In the genomic region with DNA sequence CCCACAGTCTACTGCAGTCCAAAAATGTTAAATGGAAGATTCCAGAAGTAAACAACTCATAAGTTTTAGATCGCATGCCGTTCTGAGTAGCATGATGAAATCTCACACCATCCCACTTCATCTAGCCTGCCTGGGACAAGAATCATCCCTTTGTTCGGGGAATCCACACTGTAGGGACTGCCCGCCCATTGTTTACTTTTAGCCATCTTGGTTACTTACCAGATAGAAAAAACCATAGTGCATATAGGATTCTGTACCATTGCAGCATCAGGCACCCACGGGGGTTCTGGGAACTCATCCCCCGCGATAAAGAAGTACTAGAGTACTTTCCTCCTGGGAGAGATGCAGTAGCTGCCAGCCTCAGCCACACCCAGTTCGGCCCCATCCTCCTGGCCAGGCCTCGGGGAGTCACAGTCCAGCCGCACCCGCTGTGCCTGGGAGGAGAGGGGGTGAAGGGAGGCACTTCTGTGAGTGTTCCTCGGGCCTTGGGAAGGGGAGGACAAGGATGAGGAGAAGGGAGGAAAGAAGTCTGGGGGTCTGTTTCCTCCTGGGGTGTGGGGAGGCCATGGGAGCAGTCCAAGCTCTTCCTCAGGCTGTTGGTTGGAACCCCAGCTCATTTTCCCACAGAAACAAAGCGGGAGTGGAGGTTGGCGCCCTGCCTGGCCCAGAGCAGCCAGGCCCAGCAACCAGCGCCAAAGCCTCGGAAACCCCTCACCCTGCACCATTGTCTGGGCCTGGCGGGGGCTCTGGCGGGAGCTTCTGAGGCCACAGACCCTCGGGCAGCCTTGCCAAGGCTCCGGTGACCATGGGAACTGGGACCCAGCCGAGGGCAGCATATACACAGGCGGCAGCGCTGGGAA, we compare ENCODE assay signal across 7 cellular contexts. TPM values are rescaled to one million over a fixed set of nuclear protein-coding genes. Genes with fewer than 3 reads are reported as not detected.
DNase-seq lines count a peak whose midpoint lies in the region; ATAC-seq lines count a peak whose summit lies in the region.
"Had no signal": no experiment of that assay in that cellular context is flagged by ENCODE, and none has a peak within 500 bp of the region (broad histone marks: within the 10 kb centered on the region; RNA-seq: fewer than 3 reads in every experiment).

No MANE protein-coding gene starts in this region.

- no peak overlapping the region for H3K4me3 ChIP-seq in neuron (ENCODE audit: low read length)

- H3K9me3 ChIP-seq in neuron (ENCODE audit: low read length) = no peaks in the 10 kb centered on the region

- peak overlapping the region; percentile 70 for H2AFZ ChIP-seq in neuron (ENCODE audit: low read depth, low read length)

- in situ Hi-C loops in KBM-7 (cut with MboI; ENCODE audit: low pct_unique_long_range_greater_than_20kb, low sequenced_read_pairs) = no loop called here

- H3K36me3 ChIP-seq in neuron (ENCODE audit: insufficient read depth, low read length) = no peaks in the 10 kb centered on the region

- DNase-seq in ELF-1 (ENCODE audit: low read depth, low spot score) (peak; percentile 46), cerebellum (ENCODE audit: low spot score) (peak; percentile 58), KBM-7 (no peak)
- DNase-seq: immature natural killer cell had no signal

- peaks cover under 1% of the 10 kb centered on the region for H3K27me3 ChIP-seq in neuron (ENCODE audit: insufficient read depth, low read length)

- H3K4me1 ChIP-seq in neuron (ENCODE audit: insufficient read depth, low read length) = peaks cover 24% of the 10 kb centered on the region

- ATAC-seq in GM21526 (IDR thresholded peaks at IDR 0.05; ENCODE audit: low FRiP score, unreplicated experiment) (no peak), HG03280 (IDR thresholded peaks at IDR 0.05; ENCODE audit: unreplicated experiment) (no peak)

RNA-seq across cellular contexts. Expression of gene TRIM47, which starts 8.9 kb away (rescaled TPM):
- total RNA-seq in cerebellum = 9.9 TPM

RNA-seq across cellular contexts. Expression of gene WBP2, which starts 14.4 kb away (rescaled TPM):
- 26.0 TPM for total RNA-seq in cerebellum

RNA-seq across cellular contexts. Expression of gene UNC13D, which starts 25.3 kb away (rescaled TPM):
- total RNA-seq in cerebellum = 1.6 TPM

RNA-seq across cellular contexts. Expression of gene TRIM65, which starts 27.2 kb away (rescaled TPM):
- 8.1 TPM for total RNA-seq in cerebellum

RNA-seq across cellular contexts. Expression of gene MRPL38, which starts 35.2 kb away (rescaled TPM):
- total RNA-seq in cerebellum = 27.0 TPM
